ENCODE assay signal across 8 cellular contexts in the genomic region with DNA sequence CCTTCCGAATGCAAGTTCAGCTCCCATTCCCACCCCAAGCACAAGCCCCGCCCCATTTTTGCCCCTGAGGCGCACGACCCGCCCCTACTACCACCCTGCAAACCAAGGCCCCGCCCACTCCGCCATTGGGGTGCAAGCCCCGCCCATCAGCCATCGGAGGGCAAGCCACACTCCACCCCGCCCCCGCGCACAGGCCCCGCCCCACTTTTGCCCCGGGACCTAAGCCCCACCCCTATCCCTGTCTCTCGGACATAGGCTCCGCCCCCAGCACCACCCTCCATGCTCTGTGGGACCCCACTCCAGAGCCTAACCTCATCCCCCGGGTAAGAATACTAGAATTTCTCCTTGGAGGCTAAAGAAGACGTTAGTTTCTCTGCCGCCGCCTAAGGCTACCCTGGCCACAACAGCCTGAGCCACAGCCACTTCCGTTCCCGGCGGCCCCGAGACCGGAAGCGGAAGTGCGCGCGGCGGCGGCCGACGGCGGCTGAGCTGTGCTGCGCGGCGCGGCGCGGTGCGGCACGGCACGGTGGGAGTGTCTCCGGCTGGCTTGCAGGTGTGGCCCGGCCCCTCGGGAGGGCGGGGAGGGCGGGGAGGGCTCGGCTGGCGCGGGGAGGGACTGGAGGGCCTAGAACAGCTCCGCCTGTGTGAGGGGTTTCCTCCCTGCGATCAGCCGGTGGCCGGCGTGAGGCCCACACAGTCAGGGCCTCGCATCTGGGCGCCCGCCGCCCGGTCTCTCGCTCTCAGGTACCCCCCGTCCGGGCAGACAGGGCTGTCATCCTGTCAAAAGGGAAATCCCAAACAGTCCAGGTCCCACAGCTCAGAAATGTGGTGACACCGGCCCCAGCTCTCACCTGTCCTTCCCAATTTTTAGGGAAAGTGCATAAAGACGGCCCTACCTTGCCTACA. TPM values are rescaled to one million over a fixed set of nuclear protein-coding genes. Genes with fewer than 3 reads are reported as not detected.
DNase-seq lines count a peak whose midpoint lies in the region; ATAC-seq and TF ChIP-seq lines count a peak whose summit lies in the region.

A gene (plus strand): TSS at position 451 of the 906 bp plus-strand sequence. CDS start 3,444 bp downstream, outside the sequence.

- POLR2A ChIA-PET in naive thymus-derived CD8-positive, alpha-beta T cell (lab: Charles Lee): interaction anchor here (0.6 to 1.6 kb wide), 7 partner anchors 116 to 1843 kb away, joined by 3 to 7 read pairs (median 4); a partner anchor contains a TSS

- in situ Hi-C loops in GM23248 (cut with MboI): loop anchor here (5.0 kb wide), 1 partner anchor 118 kb away; a partner anchor contains a TSS

- no peaks in the 10 kb centered on the region for H3K9me3 Mint-ChIP-seq in activated T-helper 17 cell treated with anti-CD3 and anti-CD28 coated beads, Interleukin-2, amount 50 U/mL, for 72 hours
- H3K9me3 Mint-ChIP-seq in naive thymus-derived CD8-positive, alpha-beta T cell: no peaks in the 10 kb centered on the region
- H3K9me3 Mint-ChIP-seq in stimulated activated naive B cell treated with anti-CD40 and anti-IgM and Interleukin-4, amounts not matched to agents 10 μg/mL and 1 μg/mL and 100 μg/mL, for 72 hours: no peaks in the 10 kb centered on the region

- H4K20me1 ChIP-seq in DOHH2 (ENCODE audit: control insufficient read depth, insufficient read depth, low read depth, low read length) (no peaks in the 10 kb centered on the region), GM23248 (ENCODE audit: insufficient read depth) (no peaks in the 10 kb centered on the region)

- H3K4me3 Mint-ChIP-seq in activated T-helper 17 cell treated with anti-CD3 and anti-CD28 coated beads, Interleukin-2, amount 50 U/mL, for 72 hours: peak within 1 kb of the TSS; percentile 82
- H3K4me3 Mint-ChIP-seq in naive thymus-derived CD8-positive, alpha-beta T cell: peak within 1 kb of the TSS; percentile 93 to 99 (median 95)
- peak within 1 kb of the TSS; percentile 97 to 99 for H3K4me3 Mint-ChIP-seq in stimulated activated naive B cell treated with anti-CD40 and anti-IgM and Interleukin-4, amounts not matched to agents 10 μg/mL and 1 μg/mL and 100 μg/mL, for 72 hours

- no peaks in the 10 kb centered on the region for H3K36me3 ChIP-seq in DOHH2 (ENCODE audit: control insufficient read depth, low read length)
- peaks cover 4% of the 10 kb centered on the region; the same call in 1 of the 2 replicates for H3K36me3 ChIP-seq in GM23248 (ENCODE audit: low read depth)

- peaks cover 15% of the 10 kb centered on the region for H3F3A ChIP-seq in DOHH2 (ENCODE audit: control insufficient read depth, insufficient read depth)
- H3F3A ChIP-seq in GM23248 (ENCODE audit: insufficient read depth): peaks cover 5% of the 10 kb centered on the region; the same call in 1 of the 2 replicates

- peaks cover 27% of the 10 kb centered on the region for H3K36me3 Mint-ChIP-seq in activated T-helper 17 cell treated with anti-CD3 and anti-CD28 coated beads, Interleukin-2, amount 50 U/mL, for 72 hours (ENCODE audit: low read depth)
- H3K36me3 Mint-ChIP-seq in naive thymus-derived CD8-positive, alpha-beta T cell: peaks cover 0 to 17% (median 0%) of the 10 kb centered on the region in 3 donors
- peaks cover 2 to 14% of the 10 kb centered on the region in 2 donors for H3K36me3 Mint-ChIP-seq in stimulated activated naive B cell treated with anti-CD40 and anti-IgM and Interleukin-4, amounts not matched to agents 10 μg/mL and 1 μg/mL and 100 μg/mL, for 72 hours

- peak within 1 kb of the TSS; percentile 99 for H3K4me2 ChIP-seq in DOHH2 (ENCODE audit: low read length)
- peak within 1 kb of the TSS; percentile 94 for H3K4me2 ChIP-seq in GM23248 (ENCODE audit: unreplicated experiment)

- peaks cover 9% of the 10 kb centered on the region for H3K4me1 Mint-ChIP-seq in activated T-helper 17 cell treated with anti-CD3 and anti-CD28 coated beads, Interleukin-2, amount 50 U/mL, for 72 hours
- H3K4me1 Mint-ChIP-seq in naive thymus-derived CD8-positive, alpha-beta T cell: peaks cover 6 to 44% (median 19%) of the 10 kb centered on the region in 4 donors
- peaks cover 14 to 37% of the 10 kb centered on the region in 2 donors for H3K4me1 Mint-ChIP-seq in stimulated activated naive B cell treated with anti-CD40 and anti-IgM and Interleukin-4, amounts not matched to agents 10 μg/mL and 1 μg/mL and 100 μg/mL, for 72 hours

- H3K27me3 Mint-ChIP-seq in activated T-helper 17 cell treated with anti-CD3 and anti-CD28 coated beads, Interleukin-2, amount 50 U/mL, for 72 hours: no peaks in the 10 kb centered on the region
- no peaks in the 10 kb centered on the region for H3K27me3 Mint-ChIP-seq in naive thymus-derived CD8-positive, alpha-beta T cell
- H3K27me3 Mint-ChIP-seq in stimulated activated naive B cell treated with anti-CD40 and anti-IgM and Interleukin-4, amounts not matched to agents 10 μg/mL and 1 μg/mL and 100 μg/mL, for 72 hours: no peaks in the 10 kb centered on the region

- H3K27ac ChIP-seq in DOHH2 (ENCODE audit: low read depth, low read length): peak within 1 kb of the TSS; percentile 78
- peak within 1 kb of the TSS; percentile 84 for H3K27ac ChIP-seq in GM23248

- H3K9me2 ChIP-seq in DOHH2 (replicated peaks; ENCODE audit: control insufficient read depth, low read length) (no peaks in the 10 kb centered on the region), GM23248 (ENCODE audit: insufficient read depth) (no peaks in the 10 kb centered on the region)

- H3K9me3 ChIP-seq in DOHH2 (ENCODE audit: control insufficient read depth, insufficient read depth, low read length): no peaks in the 10 kb centered on the region
- H3K9me3 ChIP-seq in GM23248 (ENCODE audit: low read depth): no peaks in the 10 kb centered on the region

- DNase-seq in GM23248 (peak; percentile 95), Kasumi-1 (lab: John Stamatoyannopoulos, UW) (peak; percentile 90 to 91), RKO (ENCODE audit: low spot score) (peak; percentile 87), fibroblast of mammary gland (ENCODE audit: low read depth) (peak; percentile 86)
- peak; percentile 94 to 99 (median 96) for DNase-seq in naive thymus-derived CD8-positive, alpha-beta T cell
- peak; percentile 93 for DNase-seq in stimulated activated naive B cell treated with anti-CD40 and anti-IgM and Interleukin-4, amounts not matched to agents 10 μg/mL and 1 μg/mL and 100 μg/mL, for 72 hours

- TF ChIP-seq CTCF in DOHH2 (IDR thresholded peaks at IDR 0.05; ENCODE audit: low read depth, low read length, poor library complexity, severe bottlenecking): no peak
- TF ChIP-seq CTCF in fibroblast of mammary gland (conservative IDR thresholded peaks at IDR 0.05; ENCODE audit: control insufficient read depth, insufficient read depth, low read depth, low read length): no peak

- peak; percentile 96 for ATAC-seq in activated T-helper 17 cell treated with anti-CD3 and anti-CD28 coated beads, Interleukin-2, amount 50 U/mL, for 72 hours (replicated peaks)
- ATAC-seq in naive thymus-derived CD8-positive, alpha-beta T cell: peak; percentile 90 to 92
- peak; percentile 95 for ATAC-seq in stimulated activated naive B cell treated with anti-CD40 and anti-IgM and Interleukin-4, amounts not matched to agents 10 μg/mL and 1 μg/mL and 100 μg/mL, for 72 hours (replicated peaks)

- H3K27ac Mint-ChIP-seq in activated T-helper 17 cell treated with anti-CD3 and anti-CD28 coated beads, Interleukin-2, amount 50 U/mL, for 72 hours: peak within 1 kb of the TSS; percentile 96
- peak within 1 kb of the TSS; percentile 96 to 100 (median 99) for H3K27ac Mint-ChIP-seq in naive thymus-derived CD8-positive, alpha-beta T cell
- H3K27ac Mint-ChIP-seq in stimulated activated naive B cell treated with anti-CD40 and anti-IgM and Interleukin-4, amounts not matched to agents 10 μg/mL and 1 μg/mL and 100 μg/mL, for 72 hours: peak within 1 kb of the TSS; percentile 100

- peak within 1 kb of the TSS; percentile 97 for H3K4me3 ChIP-seq in DOHH2 (ENCODE audit: low read length)
- H3K4me3 ChIP-seq in GM23248: peak within 1 kb of the TSS; percentile 88
- H3K4me3 ChIP-seq in fibroblast of mammary gland (ENCODE audit: control insufficient read depth, low read depth, low read length): peak within 1 kb of the TSS; percentile 90

- WGBS in GM23248 (ENCODE audit: low coverage in 1 of 2, low lambda C conversion rate in 2 of 2, missing lambda C conversion rate in 2 of 2), 2 experiments: 1 to 2% methylated on average over 32 to 65 of the region's 66 CpGs

- H3K27me3 ChIP-seq in DOHH2 (ENCODE audit: control insufficient read depth, low read length): no peaks in the 10 kb centered on the region
- no peaks in the 10 kb centered on the region for H3K27me3 ChIP-seq in GM23248 (replicated peaks; ENCODE audit: insufficient read depth)

- H3K4me1 ChIP-seq in DOHH2 (ENCODE audit: control insufficient read depth, low read length): peaks cover 48% of the 10 kb centered on the region
- peaks cover 8% of the 10 kb centered on the region for H3K4me1 ChIP-seq in GM23248 (ENCODE audit: insufficient read depth)

- H3K9ac ChIP-seq in GM23248: peak within 1 kb of the TSS; percentile 86

- H2AFZ ChIP-seq in GM23248: peak within 1 kb of the TSS; percentile 89

- H3K79me2 ChIP-seq in DOHH2 (ENCODE audit: control insufficient read depth, low read length): peaks cover 2% of the 10 kb centered on the region; the same call in 1 of the 2 replicates
- H3K79me2 ChIP-seq in GM23248 (ENCODE audit: insufficient read depth): peaks cover 37% of the 10 kb centered on the region

RNA-seq across cellular contexts. Expression of the gene that starts here (rescaled TPM):
- 20.4 and 26.3 TPM in 2 replicates for total RNA-seq in GM23248 (2014; rRNA removed; shearing (Covaris generic))
- 10.2 and 10.4 TPM in 2 replicates for polyA plus RNA-seq in GM23248 (2016; fragmentation: Nextera tagmentation; extraction: Ambion mirVana)
- 10 to 100 TPM in 1 of 2 donors, 1 to 10 TPM in 1; 9.4 to 20.3 TPM for total RNA-seq in activated T-helper 17 cell treated with anti-CD3 and anti-CD28 coated beads, Interleukin-2, amount 50 U/mL, for 72 hours
- 10 to 100 TPM; 36.3 to 41.5 TPM for total RNA-seq in naive thymus-derived CD8-positive, alpha-beta T cell
- 1 to 10 TPM; 7.6 to 8.1 (median 7.8) TPM for polyA plus RNA-seq in naive thymus-derived CD8-positive, alpha-beta T cell

Comparison
In these comparisons a context has a peak if more than half of its experiments do, and no peak if none do; other contexts are left out.
1. Peak in every context shown above with its lines: DNase-seq, ATAC-seq, H3K4me3 ChIP-seq and H3K27ac ChIP-seq.